In genomic region chr7:148712610-148713330, GRCh38 we compare ENCODE assay signal across 13 cellular contexts. TPM values are rescaled to one million over a fixed set of nuclear protein-coding genes. Genes with fewer than 3 reads are reported as not detected.
A peak's percentile ranks its signal among the peaks of the same experiment; 100 is the strongest.
DNase-seq lines count a peak whose midpoint lies in the region; ATAC-seq, FAIRE-seq and TF ChIP-seq lines count a peak whose summit lies in the region.
"Had no signal": no experiment of that assay in that cellular context is flagged by ENCODE, and none has a peak within 500 bp of the region (broad histone marks: within the 10 kb centered on the region; RNA-seq: fewer than 3 reads in every experiment).

No MANE protein-coding gene starts in this region.

- intact Hi-C loops in kidney (cut with DNase I): no loop called here

- H3K4me1 ChIP-seq in kidney (ENCODE audit: control insufficient read depth in 1 of 2, insufficient read depth in 1 of 2, low read depth in 1 of 2, low read length in 2 of 2): peaks cover 5 to 10% of the 10 kb centered on the region in 2 donors
- H3K4me1 ChIP-seq: A549 had no signal

- FAIRE-seq in kidney (lab: Jason Lieb, UNC): no peak
- FAIRE-seq: A549 had no signal

- H3K27ac ChIP-seq in kidney (ENCODE audit: low read depth in 2 of 2, low read length in 2 of 2): no peak overlapping the region
- H3K27ac ChIP-seq: A549 had no signal

- ATAC-seq in GM21619 (IDR thresholded peaks at IDR 0.05; ENCODE audit: unreplicated experiment) (peak; percentile 61), omental fat pad (ENCODE audit: low FRiP score) (peak; percentile 57)
- ATAC-seq: A549 had no signal

- DNase-seq in NOMO-1 treated with DMSO at 0.1 percent for 48 hours (lab: John Stamatoyannopoulos, UW; ENCODE audit: unreplicated experiment) (peak; percentile 8), NOMO-1 treated with dmso at 0.1 percent for 144 hours (lab: John Stamatoyannopoulos, UW; ENCODE audit: unreplicated experiment) (no peak), NCI-H226 (peak; percentile 61), omental fat pad (ENCODE audit: low spot score) (no peak), kidney (no peak), HPDE6-E6E7 (ENCODE audit: extremely low spot score) (no peak), NCI-H345 (lab: John Stamatoyannopoulos, UW) (no peak)
- DNase-seq: activated naive CD4-positive, alpha-beta T cell treated with Interleukin-2 at 50 U/mL for 16 hours; kidney glomerular epithelial cell; retina; T-helper 9 cell had no signal

- TF ChIP-seq CTCF in omental fat pad (IDR thresholded peaks at IDR 0.05): no peak
- TF ChIP-seq CTCF in kidney (IDR thresholded peaks at IDR 0.05; ENCODE audit: borderline replicate concordance, extremely low read depth, insufficient read depth): no peak

- H3K9me3 ChIP-seq in kidney (ENCODE audit: control insufficient read depth in 1 of 2, low read length in 2 of 2): no peaks in the 10 kb centered on the region
- H3K9me3 ChIP-seq: A549 had no signal

- no peaks in the 10 kb centered on the region for H3K36me3 ChIP-seq in kidney (ENCODE audit: control insufficient read depth in 1 of 2, insufficient read depth in 2 of 2, low read length in 2 of 2)

- no peak overlapping the region for H3K9ac ChIP-seq in kidney (ENCODE audit: low read length in 2 of 2)

- H3K4me3 ChIP-seq in kidney (ENCODE audit: low read length in 2 of 2): no peak overlapping the region
- H3K4me3 ChIP-seq: A549 had no signal

RNA-seq across cellular contexts. Expression of gene CUL1, which starts 14.1 kb away (rescaled TPM):
- total RNA-seq in omental fat pad (10 to 100 TPM; 47.0 to 74.5 (median 55.7) TPM), kidney (37.6 TPM)
- polyA plus RNA-seq in kidney (ENCODE audit: insufficient read depth, low read depth, low replicate concordance): 23.4 TPM

Comparison
In these comparisons a context has a peak if more than half of its experiments do, and no peak if none do; other contexts are left out.
1. DNase-seq: peak in NOMO-1 treated with DMSO at 0.1 percent for 48 hours (single experiment) and NCI-H226 (single experiment); none in NOMO-1 treated with dmso at 0.1 percent for 144 hours (single experiment), omental fat pad (single experiment), kidney (single experiment), HPDE6-E6E7 (single experiment) and NCI-H345 (single experiment).